ENCODE assay signal across 29 cellular contexts in the genomic region with DNA sequence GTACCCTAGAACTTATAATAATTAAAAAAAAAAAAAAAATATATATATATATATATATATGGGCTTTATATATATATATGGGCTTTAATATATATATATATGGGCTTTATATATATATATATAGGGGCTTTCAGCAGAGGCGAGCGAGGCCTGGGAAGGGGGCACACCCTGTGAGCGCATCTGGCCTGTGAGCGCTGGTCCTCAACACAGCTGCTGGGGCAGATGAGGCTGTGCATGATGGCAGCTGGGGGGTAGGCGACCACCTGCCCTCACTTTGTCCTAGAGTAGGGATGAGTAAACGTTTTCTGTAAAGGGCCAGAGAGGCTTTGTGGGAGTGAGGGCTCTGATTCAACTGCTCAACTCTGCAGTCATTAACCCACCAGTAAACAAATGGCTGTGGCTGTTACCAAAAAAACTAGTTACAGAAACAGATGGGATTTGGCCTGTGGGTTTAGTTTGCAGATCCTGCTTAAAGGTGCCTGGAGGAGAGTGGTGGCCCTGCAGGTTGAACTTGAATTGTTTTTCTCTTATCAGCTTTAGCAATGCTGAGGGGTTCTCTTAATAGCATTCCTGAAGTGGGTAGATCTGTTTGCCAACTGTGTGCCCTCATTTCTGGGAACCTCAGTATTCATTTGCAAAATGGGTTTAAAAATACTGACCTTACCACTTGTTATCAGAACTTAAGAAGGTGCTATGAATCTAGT.
A peak's percentile ranks its signal among the peaks of the same experiment; 100 is the strongest.
DNase-seq lines count a peak whose midpoint lies in the region; ATAC-seq and TF ChIP-seq lines count a peak whose summit lies in the region.
"Had no signal": no experiment of that assay in that cellular context is flagged by ENCODE, and none has a peak within 500 bp of the region (broad histone marks: within the 10 kb centered on the region; RNA-seq: fewer than 3 reads in every experiment).

No MANE protein-coding gene starts in this region.

- no peaks in the 10 kb centered on the region for H3K9me3 ChIP-seq in lower lobe of right lung
- H3K9me3 ChIP-seq in osteoblast (ENCODE audit: low read depth, low read length), result no peaks in the 10 kb centered on the region
- H3K9me3 ChIP-seq: body of pancreas, prostate gland, testis had no signal

- no peaks in the 10 kb centered on the region for H4K20me1 ChIP-seq in osteoblast (ENCODE audit: insufficient read depth, low read length)

- POLR2A ChIA-PET in WTC11 (lab: Charles Lee), result interaction anchor here (1.4 kb wide), 1 partner anchor 15 kb away, joined by 3 read pairs; no protein-coding TSS in a partner anchor

- no peaks in the 10 kb centered on the region for H3K36me3 Mint-ChIP-seq in WTC11
- H3K36me3 Mint-ChIP-seq: CD14-positive monocyte had no signal

- H3K36me3 ChIP-seq in H7 (replicated peaks; ENCODE audit: control insufficient read depth, insufficient read depth, low read length) (no peaks in the 10 kb centered on the region), lower lobe of right lung (peaks cover 26% of the 10 kb centered on the region), osteoblast (ENCODE audit: insufficient read depth, low read length) (no peaks in the 10 kb centered on the region)
- H3K36me3 ChIP-seq: prostate gland had no signal

- DNase-seq in H7 (peak; percentile 33), LHCN-M2 (ENCODE audit: low read depth) (peak; percentile 11), WTC11 (ENCODE audit: low spot score) (no peak), lower lobe of right lung (no peak), osteoblast (ENCODE audit: insufficient read length, low spot score, missing footprints) (no peak)
- no peak for DNase-seq in stimulated activated naive CD4-positive, alpha-beta T cell treated with Interleukin-2 at 50 U/mL for 16 hours (lab: John Stamatoyannopoulos, UW)
- DNase-seq: activated CD4-positive, alpha-beta T cell treated with anti-CD3 and anti-CD28 coated beads, Interleukin-2, amount 50 U/mL, for 4 hours; activated gamma-delta T cell; body of pancreas; dermis blood vessel endothelial cell; EL; GOT3; left cardiac atrium; mesenchymal stem cell; naive B cell; NCI-H1048; NCI-H187 treated with DMSO at 0.1 percent for 48 hours; NCI-H226; NK-92 treated with Interleukin-12 subunit alpha and Interleukin-12 subunit beta, amount 100 ng/mL, for 24 hours; PC-9; Right ventricle myocardium superior; stimulated activated naive CD8-positive, alpha-beta T cell treated with anti-CD3 and anti-CD28 coated beads, Interleukin-15, Interleukin-2, amounts not matched to agents 100 U/mL and 50 U/mL, for 24 hours; T-helper 9 cell; testis had no signal

- H3K27ac ChIP-seq in lower lobe of right lung, result no peak overlapping the region
- no peak overlapping the region for H3K27ac ChIP-seq in osteoblast (ENCODE audit: low read depth, low read length)
- H3K27ac ChIP-seq: body of pancreas, HL-60, PC-9, prostate gland, testis had no signal

- TF ChIP-seq CTCF in WTC11 (IDR thresholded peaks at IDR 0.05) (no peak), lower lobe of right lung (IDR thresholded peaks at IDR 0.05) (no peak), osteoblast (IDR thresholded peaks at IDR 0.05; ENCODE audit: extremely low read depth, low read depth, low read length) (no peak)

- no peaks in the 10 kb centered on the region for H3K9me3 Mint-ChIP-seq in WTC11
- H3K9me3 Mint-ChIP-seq: naive B cell had no signal

- H3K4me1 ChIP-seq in lower lobe of right lung, result no peaks in the 10 kb centered on the region
- peaks cover 6% of the 10 kb centered on the region for H3K4me1 ChIP-seq in osteoblast (ENCODE audit: insufficient read depth, low read length)
- H3K4me1 ChIP-seq: body of pancreas, prostate gland, testis had no signal

- ATAC-seq in WTC11, result peak; percentile 5; the same call in 1 of the 2 replicates
- peak; percentile 67 to 73 for ATAC-seq in lower lobe of right lung
- no peak for ATAC-seq in GM21515 (IDR thresholded peaks at IDR 0.05; ENCODE audit: unreplicated experiment)
- ATAC-seq: body of pancreas; GM12878; left cardiac atrium; stimulated activated naive CD8-positive, alpha-beta T cell treated with anti-CD3 and anti-CD28 coated beads, Interleukin-15, Interleukin-2, amounts not matched to agents 100 U/mL and 50 U/mL, for 24 hours had no signal

- H2AFZ ChIP-seq in osteoblast (ENCODE audit: low read length), result no peak overlapping the region
- H2AFZ ChIP-seq: PC-9 had no signal

- H3K4me3 Mint-ChIP-seq in WTC11, result no peak overlapping the region
- H3K4me3 Mint-ChIP-seq: naive B cell had no signal

- H3K4me3 ChIP-seq in H7 (ENCODE audit: insufficient read depth, low read depth, low read length) (no peak overlapping the region), lower lobe of right lung (no peak overlapping the region), osteoblast (ENCODE audit: insufficient read depth, low read length) (no peak overlapping the region)
- H3K4me3 ChIP-seq: body of pancreas, GM12878, PC-9, prostate gland, testis had no signal

- H3K27ac Mint-ChIP-seq in WTC11, result peak overlapping the region; percentile 84

- no peaks in the 10 kb centered on the region for H3K79me2 ChIP-seq in osteoblast (ENCODE audit: insufficient read depth, low read length)

- CTCF ChIA-PET in WTC11 (lab: Charles Lee), result interaction anchor here (1.1 to 5.1 kb wide), 25 partner anchors 9 to 289 kb away, joined by 3 to 66 read pairs (median 12); partner anchors contain the start of genes PTPN3 and TMEM245

- H3K27me3 Mint-ChIP-seq in WTC11 (ENCODE audit: low read depth), result no peaks in the 10 kb centered on the region

- intact Hi-C loops in lower lobe of right lung (cut with DNase I), result no loop called here

- H3K27me3 ChIP-seq in H7 (ENCODE audit: control insufficient read depth, insufficient read depth, low read length) (no peaks in the 10 kb centered on the region), lower lobe of right lung (ENCODE audit: low read depth) (no peaks in the 10 kb centered on the region), osteoblast (ENCODE audit: insufficient read depth, low read length) (no peaks in the 10 kb centered on the region)
- H3K27me3 ChIP-seq: body of pancreas, testis had no signal

- H3K4me1 Mint-ChIP-seq in WTC11, result peaks cover 62% of the 10 kb centered on the region
- H3K4me1 Mint-ChIP-seq: CD14-positive monocyte had no signal

- H3K4me2 ChIP-seq in osteoblast (ENCODE audit: insufficient read depth, low read length), result no peak overlapping the region
- H3K4me2 ChIP-seq: PC-9 had no signal

TF ChIP-seq in WTC11, 78 proteins besides CTCF, POLR2A, EP300 and RAD21:
- TF ChIP-seq SMAD4 (CRISPR knock-in tag; IDR thresholded peaks at IDR 0.05) (no peak), CREB1 (CRISPR knock-in tag; IDR thresholded peaks at IDR 0.05) (no peak), PRRX2 (CRISPR knock-in tag; IDR thresholded peaks at IDR 0.05) (no peak), OVOL2 (CRISPR knock-in tag; IDR thresholded peaks at IDR 0.05; ENCODE audit: borderline replicate concordance) (no peak), TCF7 (CRISPR knock-in tag; IDR thresholded peaks at IDR 0.05; ENCODE audit: low read depth) (no peak), JUN (CRISPR knock-in tag; IDR thresholded peaks at IDR 0.05) (no peak), ZMAT4 (CRISPR knock-in tag; IDR thresholded peaks at IDR 0.05) (no peak), ZNF425 (CRISPR knock-in tag; conservative IDR thresholded peaks at IDR 0.05) (no peak), RELA (CRISPR knock-in tag; IDR thresholded peaks at IDR 0.05; ENCODE audit: borderline replicate concordance) (no peak), JAZF1 (CRISPR knock-in tag; IDR thresholded peaks at IDR 0.05) (no peak), TEAD1 (CRISPR knock-in tag; IDR thresholded peaks at IDR 0.05) (no peak), HMGA2 (CRISPR knock-in tag; IDR thresholded peaks at IDR 0.05) (no peak), GABPB1 (CRISPR knock-in tag; IDR thresholded peaks at IDR 0.05) (no peak), CREM (CRISPR knock-in tag; IDR thresholded peaks at IDR 0.05) (no peak), FOXK1 (CRISPR knock-in tag; IDR thresholded peaks at IDR 0.05) (no peak), ZNF219 (CRISPR knock-in tag; IDR thresholded peaks at IDR 0.05; ENCODE audit: borderline replicate concordance) (no peak), MAX (CRISPR knock-in tag; IDR thresholded peaks at IDR 0.05) (no peak)
- TF ChIP-seq, protein P1, sequence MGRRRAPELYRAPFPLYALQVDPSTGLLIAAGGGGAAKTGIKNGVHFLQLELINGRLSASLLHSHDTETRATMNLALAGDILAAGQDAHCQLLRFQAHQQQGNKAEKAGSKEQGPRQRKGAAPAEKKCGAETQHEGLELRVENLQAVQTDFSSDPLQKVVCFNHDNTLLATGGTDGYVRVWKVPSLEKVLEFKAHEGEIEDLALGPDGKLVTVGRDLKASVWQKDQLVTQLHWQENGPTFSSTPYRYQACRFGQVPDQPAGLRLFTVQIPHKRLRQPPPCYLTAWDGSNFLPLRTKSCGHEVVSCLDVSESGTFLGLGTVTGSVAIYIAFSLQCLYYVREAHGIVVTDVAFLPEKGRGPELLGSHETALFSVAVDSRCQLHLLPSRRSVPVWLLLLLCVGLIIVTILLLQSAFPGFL (CRISPR knock-in tag; IDR thresholded peaks at IDR 0.05; ENCODE audit: borderline replicate concordance), result no peak

Comparison
In these comparisons a context has a peak if more than half of its experiments do, and no peak if none do; other contexts are left out.
1. DNase-seq: peak in H7 (single experiment) and LHCN-M2 (single experiment); none in WTC11 (single experiment), lower lobe of right lung (single experiment), osteoblast (single experiment) and stimulated activated naive CD4-positive, alpha-beta T cell treated with Interleukin-2 at 50 U/mL for 16 hours (single experiment).